In genomic region chr3:42072583-42072924, GRCh38 we compare ENCODE assay signal across 9 cellular contexts. TPM values are rescaled to one million over a fixed set of nuclear protein-coding genes. Genes with fewer than 3 reads are reported as not detected.
DNase-seq lines count a peak whose midpoint lies in the region; ATAC-seq and TF ChIP-seq lines count a peak whose summit lies in the region.
"Had no signal": no experiment of that assay in that cellular context is flagged by ENCODE, and none has a peak within 500 bp of the region (broad histone marks: within the 10 kb centered on the region; RNA-seq: fewer than 3 reads in every experiment).

No MANE protein-coding gene starts in this region.

- H3K9ac ChIP-seq in KMS-11 (peak overlapping the region; percentile 27; the same call in 1 of the 2 replicates), neural cell (ENCODE audit: low read length) (peak overlapping the region; percentile 33)

- H3K4me3 Mint-ChIP-seq in dendritic cell treated with granulocyte-macrophage colony-stimulating factor and Interleukin-4, amounts not matched to agents 40 ng/mL and 50 ng/mL, for 4 days = peak overlapping the region; percentile 45

- peak overlapping the region; percentile 16 for H2AFZ ChIP-seq in ACC112 (ENCODE audit: low read length, unreplicated experiment)
- no peak overlapping the region for H2AFZ ChIP-seq in KMS-11 (ENCODE audit: low read depth)
- no peak overlapping the region for H2AFZ ChIP-seq in neural cell (ENCODE audit: low read depth, low read length)

- H3K36me3 ChIP-seq in ACC112 (ENCODE audit: insufficient read depth, low read length) (no peaks in the 10 kb centered on the region), KMS-11 (ENCODE audit: insufficient read depth) (no peaks in the 10 kb centered on the region), neural cell (ENCODE audit: insufficient read depth, low read length) (no peaks in the 10 kb centered on the region), mucosa of descending colon (ENCODE audit: low read depth) (no peaks in the 10 kb centered on the region)

- no peaks in the 10 kb centered on the region for H3K9me3 Mint-ChIP-seq in dendritic cell treated with granulocyte-macrophage colony-stimulating factor and Interleukin-4, amounts not matched to agents 40 ng/mL and 50 ng/mL, for 4 days

- H3K4me1 Mint-ChIP-seq in dendritic cell treated with granulocyte-macrophage colony-stimulating factor and Interleukin-4, amounts not matched to agents 40 ng/mL and 50 ng/mL, for 4 days (ENCODE audit: low read depth) = peaks cover 69% of the 10 kb centered on the region

- H3K27ac Mint-ChIP-seq in dendritic cell treated with granulocyte-macrophage colony-stimulating factor and Interleukin-4, amounts not matched to agents 40 ng/mL and 50 ng/mL, for 4 days = peak overlapping the region; percentile 47

- H3K4me2 ChIP-seq in KMS-11 (peak overlapping the region; percentile 92), neural cell (ENCODE audit: low read length) (no peak overlapping the region)

- no peak for ATAC-seq in mucosa of descending colon

- peak overlapping the region; percentile 13 for H3K27ac ChIP-seq in ACC112 (ENCODE audit: low read depth, low read length)
- H3K27ac ChIP-seq in KMS-11 = peak overlapping the region; percentile 35; the same call in 1 of the 2 replicates
- H3K27ac ChIP-seq in neural cell (ENCODE audit: low read length) = peak overlapping the region; percentile 46

- DNase-seq in stimulated activated CD4-positive, alpha-beta T cell treated with anti-CD3 and anti-CD28 coated beads, Interleukin-4, amount 100 ng/mL, for 4 hours = no peak
- DNase-seq in mucosa of descending colon (no peak), NCI-H526 treated with DMSO at 0.1 percent for 48 hours (lab: John Stamatoyannopoulos, UW) (no peak), NCI-H1694 (lab: John Stamatoyannopoulos, UW) (no peak)
- DNase-seq: activated T-cell treated with anti-CD3 and anti-CD28 coated beads for 4 hours had no signal

- H4K20me1 ChIP-seq in KMS-11 (ENCODE audit: insufficient read depth) = no peaks in the 10 kb centered on the region
- H4K20me1 ChIP-seq in neural cell (ENCODE audit: insufficient read depth) = no peaks in the 10 kb centered on the region

- H3K79me2 ChIP-seq in ACC112 (ENCODE audit: control insufficient read depth, insufficient read depth, low read length, unreplicated experiment) = peaks cover 49% of the 10 kb centered on the region
- peaks cover 25% of the 10 kb centered on the region; the same call in 1 of the 2 replicates for H3K79me2 ChIP-seq in KMS-11 (ENCODE audit: insufficient read depth, low read depth)
- H3K79me2 ChIP-seq in neural cell (replicated peaks; ENCODE audit: insufficient read depth, low read length) = peaks cover 24% of the 10 kb centered on the region

- no peaks in the 10 kb centered on the region for H3K9me2 ChIP-seq in neural cell (ENCODE audit: insufficient read depth, low read length)

- TF ChIP-seq RAD21 in neural cell (conservative IDR thresholded peaks at IDR 0.05) = no peak

- H3K27me3 Mint-ChIP-seq in dendritic cell treated with granulocyte-macrophage colony-stimulating factor and Interleukin-4, amounts not matched to agents 40 ng/mL and 50 ng/mL, for 4 days = no peaks in the 10 kb centered on the region

- TF ChIP-seq EP300 in neural cell (conservative IDR thresholded peaks at IDR 0.05; ENCODE audit: poor library complexity, severe bottlenecking) = peak; percentile 3

- H3F3A ChIP-seq in neural cell (ENCODE audit: insufficient read depth, low read length, poor library complexity, severe bottlenecking) = no peaks in the 10 kb centered on the region

- H3K4me1 ChIP-seq in ACC112 (ENCODE audit: control insufficient read depth, insufficient read depth, low read length, unreplicated experiment) (peaks cover 37% of the 10 kb centered on the region), KMS-11 (ENCODE audit: low read depth, poor library complexity, severe bottlenecking) (peaks cover 43% of the 10 kb centered on the region), mucosa of descending colon (ENCODE audit: low read depth) (peaks cover 34% of the 10 kb centered on the region)

- TF ChIP-seq CTCF in KMS-11 (conservative IDR thresholded peaks at IDR 0.05; ENCODE audit: low read depth, low read length) = no peak
- no peak for TF ChIP-seq CTCF in neural cell (IDR thresholded peaks at IDR 0.05; ENCODE audit: poor library complexity, severe bottlenecking)
- TF ChIP-seq CTCF in mucosa of descending colon (IDR thresholded peaks at IDR 0.05) = no peak

- H3K27me3 ChIP-seq in ACC112 (ENCODE audit: insufficient read depth, low read length) = no peaks in the 10 kb centered on the region
- H3K27me3 ChIP-seq in KMS-11 (ENCODE audit: insufficient read depth, low read depth) = no peaks in the 10 kb centered on the region
- no peaks in the 10 kb centered on the region for H3K27me3 ChIP-seq in neural cell (ENCODE audit: insufficient read depth, low read depth, low read length)

- intact Hi-C loops in dendritic cell treated with granulocyte-macrophage colony-stimulating factor and Interleukin-4, amounts not matched to agents 40 ng/mL and 50 ng/mL, for 4 days (cut with micrococcal nuclease) = no loop called here
- intact Hi-C loops in mucosa of descending colon (cut with DNase I, micrococcal nuclease) = no loop called here

- H3K4me3 ChIP-seq in ACC112 (ENCODE audit: low read depth, low read length) (peak overlapping the region; percentile 44), KMS-11 (IDR thresholded peaks at IDR 0.05; ENCODE audit: insufficient read depth, low read depth, low read length) (no peak overlapping the region), neural cell (ENCODE audit: low read length) (peak overlapping the region; percentile 37), mucosa of descending colon (no peak overlapping the region)

- H3K9me3 ChIP-seq in neural cell (ENCODE audit: low read length) = no peaks in the 10 kb centered on the region
- no peaks in the 10 kb centered on the region for H3K9me3 ChIP-seq in mucosa of descending colon

- H3K36me3 Mint-ChIP-seq in dendritic cell treated with granulocyte-macrophage colony-stimulating factor and Interleukin-4, amounts not matched to agents 40 ng/mL and 50 ng/mL, for 4 days (ENCODE audit: low read depth) = no peaks in the 10 kb centered on the region

TF ChIP-seq in neural cell, 6 proteins besides CTCF, POLR2A, EP300 and RAD21:
- TF ChIP-seq MXI1 (conservative IDR thresholded peaks at IDR 0.05; ENCODE audit: poor library complexity, severe bottlenecking) (no peak), EZH2 (IDR thresholded peaks at IDR 0.05; ENCODE audit: borderline replicate concordance, insufficient read depth, low read length, poor library complexity, severe bottlenecking) (no peak), TAF1 (IDR thresholded peaks at IDR 0.05; ENCODE audit: low read depth) (no peak), REST (IDR thresholded peaks at IDR 0.05; ENCODE audit: borderline replicate concordance) (no peak), SMC3 (conservative IDR thresholded peaks at IDR 0.05; ENCODE audit: poor library complexity) (no peak), POLR2AphosphoS5 (IDR thresholded peaks at IDR 0.05) (no peak)

RNA-seq across cellular contexts. Expression of gene TRAK1, which starts 18.6 kb away (rescaled TPM):
- 34.7 and 39.3 TPM in 2 replicates for polyA plus RNA-seq in neural cell
- polyA minus RNA-seq in neural cell = 81.6 and 84.6 TPM in 2 replicates
- 100 to 1,000 TPM in 1 of 3 donors, 10 to 100 TPM in 2; 61.8 to 104 (median 83.4) TPM for total RNA-seq in mucosa of descending colon

Comparison
In these comparisons a context has a peak if more than half of its experiments do, and no peak if none do; other contexts are left out.
1. H3K4me3 ChIP-seq: peak in ACC112 (single experiment) and neural cell (single experiment); none in KMS-11 (single experiment) and mucosa of descending colon (single experiment).
2. Peak in every context shown above with its lines, with median percentiles within 50 percentile points of each other: H3K27ac ChIP-seq.